Comparison of ENCODE assay signal across 29 cellular contexts in the genomic region with DNA sequence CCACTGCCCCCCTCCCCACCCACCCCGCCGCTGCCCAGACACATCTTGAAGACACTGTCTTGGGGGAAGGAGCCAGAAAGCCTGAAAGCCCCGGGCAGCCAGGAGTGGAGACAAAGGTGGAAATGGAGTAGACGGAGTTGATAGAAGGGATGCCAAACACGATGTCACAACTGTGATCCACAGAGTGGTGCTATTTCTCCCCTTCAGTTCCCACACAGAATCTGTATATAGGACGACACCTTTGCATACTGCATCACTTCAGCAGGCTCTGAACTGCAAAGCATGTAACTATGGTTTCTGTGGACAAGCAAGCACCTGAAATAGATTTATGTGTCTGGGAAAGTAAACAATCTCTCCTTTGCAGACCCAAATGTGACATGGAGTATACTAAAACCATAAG. TPM values are rescaled to one million over a fixed set of nuclear protein-coding genes. Genes with fewer than 3 reads are reported as not detected.
"Had no signal": no experiment of that assay in that cellular context is flagged by ENCODE, and none has a peak within 500 bp of the region (broad histone marks: within the 10 kb centered on the region; RNA-seq: fewer than 3 reads in every experiment).

No MANE protein-coding gene starts in this region.

- H3K27me3 ChIP-seq: ascending aorta, MG63, SJCRH30 had no signal

- DNase-seq: activated CD4-positive, alpha-beta T cell treated with anti-CD3 and anti-CD28 coated beads, Interleukin-2, amount 10 ng/mL, durations not matched to agents 24 days and 14 days; activated CD4-positive, alpha-beta T cell treated with anti-CD3 and anti-CD28 coated beads, Interleukin-2, amount 50 U/mL, for 4 hours; activated CD8-positive, alpha-beta T cell treated with anti-CD3 and anti-CD28 coated beads for 36 hours; activated effector memory CD4-positive, alpha-beta T cell treated with anti-CD3 and anti-CD28 coated beads, Interleukin-2, amount 50 U/mL, for 16 hours; activated naive CD4-positive, alpha-beta T cell treated with Interleukin-2 at 50 U/mL for 16 hours; activated naive CD8-positive, alpha-beta T cell treated with anti-CD3 and anti-CD28 coated beads, Interleukin-2, amount 10 ng/mL, durations not matched to agents 7 days and 5 days; activated T-cell treated with anti-CD3 and anti-CD28 coated beads, Interleukin-2, amount 50 U/mL, for 1 hour; activated T-cell treated with anti-CD3 and anti-CD28 coated beads, Interleukin-2, amount 50 U/mL, for 72 hours; amygdala; MG63; NCI-H1048; NCI-H1105 treated with DMSO at 0.1 percent for 48 hours; NCI-H1436 treated with DMSO at 0.1 percent for 48 hours; NCI-H1694 treated with DMSO at 0.1 percent for 48 hours; NCI-H2029; NCI-H345; NCI-H524 treated with DMSO at 0.1 percent for 48 hours; OCI-M1; SHP77; SJCRH30; T1000; WERI-Rb-1 had no signal

- H3K27ac ChIP-seq: ascending aorta, SJCRH30, SK-N-MC, WERI-Rb-1 had no signal

- ATAC-seq: activated CD8-positive, alpha-beta T cell treated with anti-CD3 and anti-CD28 coated beads for 36 hours; activated T-cell treated with anti-CD3 and anti-CD28 coated beads, Interleukin-2, amount 50 U/mL, for 72 hours; activated T-helper 17 cell treated with anti-CD3 and anti-CD28 coated beads, Interleukin-2, amount 50 U/mL, for 72 hours had no signal

- H3K36me3 ChIP-seq: ascending aorta, MG63, SJCRH30, WERI-Rb-1 had no signal

- H3K4me3 ChIP-seq: ascending aorta, MG63, SJCRH30, SK-N-MC had no signal

- H3K9me3 ChIP-seq: MG63, SJCRH30 had no signal

- H3K4me1 ChIP-seq: ascending aorta, SJCRH30 had no signal

RNA-seq across cellular contexts. Expression of a gene that starts 56.4 kb away (rescaled TPM):
- total RNA-seq: activated CD4-positive, alpha-beta T cell treated with anti-CD3 and anti-CD28 coated beads, Interleukin-2, amount 10 ng/mL, durations not matched to agents 24 days and 14 days; activated CD8-positive, alpha-beta memory T cell treated with anti-CD3 and anti-CD28 coated beads for 36 hours; activated CD8-positive, alpha-beta T cell treated with anti-CD3 and anti-CD28 coated beads for 36 hours; activated T-cell treated with anti-CD3 and anti-CD28 coated beads, Interleukin-2, amount 50 U/mL, for 72 hours; RPMI7951; T-helper 1 cell treated with Interleukin-12 subunit alpha and Interleukin-12 subunit beta and Interleukin-4 antibody, amounts not matched to agents 30 ng/mL and 1 ng/mL, for 36 hours; T-helper 2 cell treated with Interferon-gamma antibody and Interleukin-4, amounts not matched to agents 100 ng/mL and 5 ng/mL, for 36 hours had no signal
